In genomic region chr1:90892884-90893283, GRCh38 we compare ENCODE assay signal across 8 cellular contexts.
DNase-seq lines count a peak whose midpoint lies in the region; ATAC-seq, FAIRE-seq and TF ChIP-seq lines count a peak whose summit lies in the region.
"Not testable (repeated sequence)": the region's sequence is repeated elsewhere in the genome, so short reads cannot be mapped to it uniquely, and the experiment has no call there.

No MANE protein-coding gene starts in this region.

- not testable (repeated sequence) for TF ChIP-seq POLR2A in A549 (IDR thresholded peaks at IDR 0.05; ENCODE audit: low read length); H54 (IDR thresholded peaks at IDR 0.05; ENCODE audit: low read depth, low read length); GM12878 (IDR thresholded peaks at IDR 0.05; ENCODE audit: low read depth, low read length); HepG2 (IDR thresholded peaks at IDR 0.05; ENCODE audit: insufficient read depth in 1 of 2, low read depth in 2 of 2, low read length in 2 of 2)

- H3K27ac ChIP-seq in A549; DND-41 (ENCODE audit: low read length); Panc1 (ENCODE audit: low read length); GM12878 (ENCODE audit: control insufficient read depth, insufficient read depth); HepG2 (ENCODE audit: extremely low read length, insufficient read depth, low read length): not testable (repeated sequence)

- not testable (repeated sequence) for H3K4me1 ChIP-seq in A549; DND-41 (ENCODE audit: insufficient read depth, low read length); Panc1 (ENCODE audit: control insufficient read depth, insufficient read depth, low read length); GM12878 (ENCODE audit: control insufficient read depth, insufficient read depth, low read length); HepG2 (ENCODE audit: insufficient read depth, low read length)

- not testable (repeated sequence) for H2AFZ ChIP-seq in DND-41 (ENCODE audit: low read depth, low read length); GM12878 (ENCODE audit: control insufficient read depth, low read depth, low read length); HepG2 (ENCODE audit: low read length)

- not testable (repeated sequence) for H3K27ac Mint-ChIP-seq in endothelial cell (ENCODE audit: unreplicated experiment)
- peak overlapping the region; percentile 9 for H3K27ac Mint-ChIP-seq in stimulated activated naive B cell treated with anti-CD40 and anti-IgM and Interleukin-4, amounts not matched to agents 10 μg/mL and 1 μg/mL and 100 μg/mL, for 72 hours

- not testable (repeated sequence) for H3K9me3 ChIP-seq in A549; DND-41 (ENCODE audit: insufficient read depth, low read length, severe bottlenecking); Panc1 (ENCODE audit: control insufficient read depth, insufficient read depth, low read depth, low read length); GM12878 (replicated peaks; ENCODE audit: control insufficient read depth, insufficient read depth, low read length); HepG2 (ENCODE audit: low read length)

- not testable (repeated sequence) for H3K4me3 ChIP-seq in A549; DND-41 (ENCODE audit: low read depth in 1 of 2, low read length in 2 of 2); Panc1 (ENCODE audit: low read depth in 2 of 2, low read length in 2 of 2); GM12878; HepG2 (replicated peaks in 1 of 3; ENCODE audit: insufficient read depth in 1 of 3, low read depth in 2 of 3, low read length in 3 of 3)

- not testable (repeated sequence) for BruUV-seq in Panc1 (replicated peaks; lab: Mats Ljungman, UMichigan); GM12878 (replicated peaks; lab: Mats Ljungman, UMichigan); HepG2 (replicated peaks; lab: Mats Ljungman, UMichigan)

- H3K4me3 Mint-ChIP-seq in endothelial cell (ENCODE audit: unreplicated experiment): peak overlapping the region; percentile 49
- not testable (repeated sequence) for H3K4me3 Mint-ChIP-seq in stimulated activated naive B cell treated with anti-CD40 and anti-IgM and Interleukin-4, amounts not matched to agents 10 μg/mL and 1 μg/mL and 100 μg/mL, for 72 hours

- not testable (repeated sequence) for H3K9ac ChIP-seq in DND-41 (ENCODE audit: low read depth, low read length); GM12878 (ENCODE audit: control insufficient read depth, insufficient read depth, low read length); HepG2 (ENCODE audit: insufficient read depth, low read depth, low read length)

- in situ Hi-C loops in Panc1 (cut with HindIII; ENCODE audit: low pct_unique_long_range_greater_than_20kb, low sequenced_read_pairs); GM12878 (cut with MboI); HepG2 (cut with HindIII; ENCODE audit: extremely low pct_ligation_motif_present, low pct_unique_long_range_greater_than_20kb): not testable (repeated sequence)

- TF ChIP-seq EP300 in A549 (IDR thresholded peaks at IDR 0.05); GM12878 (IDR thresholded peaks at IDR 0.05; ENCODE audit: borderline replicate concordance in 1 of 2, control insufficient read depth in 1 of 2, low read depth in 2 of 2, low read length in 2 of 2); HepG2 (IDR thresholded peaks at IDR 0.05; ENCODE audit: low read depth in 2 of 2, low read length in 2 of 2); HepG2 (CRISPR knock-in tag; IDR thresholded peaks at IDR 0.05; ENCODE audit: borderline replicate concordance): not testable (repeated sequence)

- CTCF ChIA-PET in A549 (lab: Yijun Ruan, JAX); Panc1 (lab: Charles Lee); GM12878 (lab: Yijun Ruan, JAX); HepG2 (lab: Yijun Ruan, JAX; ENCODE audit: low intra/inter-chr PET ratio, low total read pairs): not testable (repeated sequence)

- not testable (repeated sequence) for H3K27me3 Mint-ChIP-seq in endothelial cell (ENCODE audit: unreplicated experiment); stimulated activated naive B cell treated with anti-CD40 and anti-IgM and Interleukin-4, amounts not matched to agents 10 μg/mL and 1 μg/mL and 100 μg/mL, for 72 hours

- not testable (repeated sequence) for DNase-seq in A549 (ENCODE audit: low read depth in 1 of 2, low spot score in 1 of 2); DND-41; H54 (ENCODE audit: insufficient read length, low spot score); Panc1 (ENCODE audit: low read depth, low spot score); GM12878 (ENCODE audit: low read depth, low spot score); endothelial cell (ENCODE audit: low spot score); HepG2 (ENCODE audit: low spot score); stimulated activated naive B cell treated with anti-CD40 and anti-IgM and Interleukin-4, amounts not matched to agents 10 μg/mL and 1 μg/mL and 100 μg/mL, for 72 hours

- H3K27me3 ChIP-seq in DND-41 (ENCODE audit: insufficient read depth, low read length, poor library complexity); Panc1 (ENCODE audit: control insufficient read depth, insufficient read depth, low read length); GM12878 (replicated peaks in 1 of 2; ENCODE audit: control insufficient read depth in 2 of 2, insufficient read depth in 2 of 2, low read length in 1 of 2); HepG2 (ENCODE audit: control insufficient read depth in 1 of 2, insufficient read depth in 2 of 2, low read length in 2 of 2): not testable (repeated sequence)

- POLR2A ChIA-PET in A549 (lab: Yijun Ruan, JAX); Panc1 (lab: Charles Lee); GM12878 (lab: Charles Lee); HepG2 (lab: Yijun Ruan, JAX): not testable (repeated sequence)

- not testable (repeated sequence) for TF ChIP-seq CTCF in A549 (IDR thresholded peaks at IDR 0.05); DND-41 (IDR thresholded peaks at IDR 0.05; ENCODE audit: borderline replicate concordance, extremely low read depth, low read length, poor library complexity, severe bottlenecking); Panc1 (IDR thresholded peaks at IDR 0.05); GM12878 (IDR thresholded peaks at IDR 0.05 in 2 of 3, conservative IDR thresholded peaks at IDR 0.05 in 1 of 3; ENCODE audit: control insufficient read depth in 2 of 3, extremely low read depth in 1 of 3, insufficient read depth in 1 of 3, low read depth in 3 of 3, low read length in 3 of 3); endothelial cell (IDR thresholded peaks at IDR 0.05; ENCODE audit: unreplicated experiment); HepG2 (CRISPR knock-in tag; IDR thresholded peaks at IDR 0.05)

- H3K4me2 ChIP-seq in A549; DND-41 (ENCODE audit: insufficient read depth, low read length); GM12878 (ENCODE audit: control insufficient read depth, insufficient read depth); HepG2 (ENCODE audit: low read depth, low read length): not testable (repeated sequence)

- not testable (repeated sequence) for TF ChIP-seq RAD21 in A549 (conservative IDR thresholded peaks at IDR 0.05 in 1 of 2, IDR thresholded peaks at IDR 0.05 in 1 of 2); GM12878 (IDR thresholded peaks at IDR 0.05; ENCODE audit: insufficient read depth, low read depth, low read length); HepG2 (CRISPR knock-in tag; IDR thresholded peaks at IDR 0.05)

- peaks cover 11% of the 10 kb centered on the region for H3K9me3 Mint-ChIP-seq in endothelial cell (ENCODE audit: unreplicated experiment)
- peaks cover 11% of the 10 kb centered on the region in 2 donors for H3K9me3 Mint-ChIP-seq in stimulated activated naive B cell treated with anti-CD40 and anti-IgM and Interleukin-4, amounts not matched to agents 10 μg/mL and 1 μg/mL and 100 μg/mL, for 72 hours

- H3K79me2 ChIP-seq in DND-41 (ENCODE audit: insufficient read depth, low read length); GM12878 (ENCODE audit: control insufficient read depth, insufficient read depth, low read length); HepG2 (ENCODE audit: insufficient read depth, low read length): not testable (repeated sequence)

- not testable (repeated sequence) for FAIRE-seq in A549 (lab: Jason Lieb, UNC); HepG2 (lab: Jason Lieb, UNC)
- peak; percentile 57 for FAIRE-seq in H54 (lab: Jason Lieb, UNC)
- peak; percentile 75 for FAIRE-seq in GM12878 (lab: Jason Lieb, UNC)

- intact Hi-C loops in Panc1 (cut with micrococcal nuclease; ENCODE audit: unreplicated experiment); GM12878 (cut with micrococcal nuclease; ENCODE audit: unreplicated experiment); HepG2 (cut with micrococcal nuclease; ENCODE audit: unreplicated experiment): not testable (repeated sequence)

- RAD21 ChIA-PET in GM12878 (lab: Charles Lee; ENCODE audit: unreplicated experiment): not testable (repeated sequence)

- not testable (repeated sequence) for H3K4me1 Mint-ChIP-seq in endothelial cell (ENCODE audit: unreplicated experiment); stimulated activated naive B cell treated with anti-CD40 and anti-IgM and Interleukin-4, amounts not matched to agents 10 μg/mL and 1 μg/mL and 100 μg/mL, for 72 hours

- SMC1A ChIA-PET in GM12878 (lab: Charles Lee; ENCODE audit: uncharacterized antibody, unreplicated experiment): not testable (repeated sequence)

- 80% methylated on average over 1 of the region's 1 CpG for WGBS in A549 (ENCODE audit: missing lambda C conversion rate)
- WGBS in GM12878 (ENCODE audit: insufficient coverage, insufficient replicate concordance, low lambda C conversion rate, missing lambda C conversion rate): 100% methylated on average over 1 of the region's 1 CpG
- 100% methylated on average over 1 of the region's 1 CpG for WGBS in HepG2 (ENCODE audit: low lambda C conversion rate)

- H3K36me3 ChIP-seq in DND-41 (ENCODE audit: insufficient read depth, low read length): peaks cover 17% of the 10 kb centered on the region
- H3K36me3 ChIP-seq in Panc1 (ENCODE audit: control insufficient read depth, insufficient read depth, low read length); GM12878 (ENCODE audit: control insufficient read depth in 2 of 2, insufficient read depth in 2 of 2, low read length in 1 of 2); HepG2 (replicated peaks in 1 of 2; ENCODE audit: control insufficient read depth in 1 of 2, insufficient read depth in 2 of 2, low read length in 2 of 2): not testable (repeated sequence)

- H3K36me3 Mint-ChIP-seq in endothelial cell (ENCODE audit: low read depth, unreplicated experiment): not testable (repeated sequence)
- H3K36me3 Mint-ChIP-seq in stimulated activated naive B cell treated with anti-CD40 and anti-IgM and Interleukin-4, amounts not matched to agents 10 μg/mL and 1 μg/mL and 100 μg/mL, for 72 hours: peaks cover 26 to 36% of the 10 kb centered on the region in 2 donors

- not testable (repeated sequence) for ATAC-seq in A549; GM12878; HepG2; stimulated activated naive B cell treated with anti-CD40 and anti-IgM and Interleukin-4, amounts not matched to agents 10 μg/mL and 1 μg/mL and 100 μg/mL, for 72 hours (replicated peaks)
- ATAC-seq in DND-41 (ENCODE audit: insufficient read depth, low read depth) (0 out of 3 replicates have a peak, but pooled peaks have one; percentile 6), Panc1 (peak; percentile 58; the same call in 1 of the 2 replicates)

- not testable (repeated sequence) for H4K20me1 ChIP-seq in DND-41 (ENCODE audit: insufficient read depth, low read length); GM12878 (ENCODE audit: control insufficient read depth, insufficient read depth); HepG2 (ENCODE audit: insufficient read depth, low read length)
